Comparison of ENCODE assay signal across 9 cellular contexts in genomic region chr9:136552117-136552685, GRCh38. TPM values are rescaled to one million over a fixed set of nuclear protein-coding genes. Genes with fewer than 3 reads are reported as not detected.
A peak's percentile ranks its signal among the peaks of the same experiment; 100 is the strongest.
DNase-seq lines count a peak whose midpoint lies in the region; ATAC-seq and TF ChIP-seq lines count a peak whose summit lies in the region.
"Had no signal": no experiment of that assay in that cellular context is flagged by ENCODE, and none has a peak within 500 bp of the region (broad histone marks: within the 10 kb centered on the region; RNA-seq: fewer than 3 reads in every experiment).

No MANE protein-coding gene starts in this region.

- no peaks in the 10 kb centered on the region for H3K27me3 ChIP-seq in WERI-Rb-1 (ENCODE audit: insufficient read depth, low read depth, severe bottlenecking)
- peaks cover 3% of the 10 kb centered on the region for H3K27me3 ChIP-seq in hepatocyte
- H3K27me3 ChIP-seq in upper lobe of left lung, result no peaks in the 10 kb centered on the region
- H3K27me3 ChIP-seq: right lobe of liver had no signal

- no peak for TF ChIP-seq POLR2A in upper lobe of left lung (IDR thresholded peaks at IDR 0.05)

- H3K4me2 ChIP-seq in hepatocyte, result peak overlapping the region; percentile 66

- H3K27ac Mint-ChIP-seq in activated naive CD4-positive, alpha-beta T cell treated with anti-CD3 and anti-CD28 coated beads, Interleukin-2, amount 50 U/mL, for 24 hours, result no peak overlapping the region

- H3K4me1 ChIP-seq in hepatocyte (ENCODE audit: insufficient read depth) (peaks cover 37% of the 10 kb centered on the region), upper lobe of left lung (peaks cover 36 to 49% (median 41%) of the 10 kb centered on the region in 4 donors)

- H3K36me3 ChIP-seq in WERI-Rb-1, result no peaks in the 10 kb centered on the region
- H3K36me3 ChIP-seq in hepatocyte (replicated peaks; ENCODE audit: insufficient read depth, low read depth), result no peaks in the 10 kb centered on the region
- no peaks in the 10 kb centered on the region for H3K36me3 ChIP-seq in upper lobe of left lung
- H3K36me3 ChIP-seq: right lobe of liver had no signal

- H3K4me3 Mint-ChIP-seq in activated naive CD4-positive, alpha-beta T cell treated with anti-CD3 and anti-CD28 coated beads, Interleukin-2, amount 50 U/mL, for 24 hours, result peak overlapping the region; percentile 26

- no peak for TF ChIP-seq EP300 in upper lobe of left lung (IDR thresholded peaks at IDR 0.05)

- H3K4me3 ChIP-seq in WERI-Rb-1 (ENCODE audit: low read depth, low read length), result no peak overlapping the region
- no peak overlapping the region for H3K4me3 ChIP-seq in hepatocyte
- no peak overlapping the region for H3K4me3 ChIP-seq in upper lobe of left lung
- H3K4me3 ChIP-seq: right lobe of liver had no signal

- no peaks in the 10 kb centered on the region for H3K79me2 ChIP-seq in hepatocyte

- no peaks in the 10 kb centered on the region for H3K27me3 Mint-ChIP-seq in activated naive CD4-positive, alpha-beta T cell treated with anti-CD3 and anti-CD28 coated beads, Interleukin-2, amount 50 U/mL, for 24 hours

- H3K9me3 ChIP-seq in WERI-Rb-1 (ENCODE audit: severe bottlenecking) (no peaks in the 10 kb centered on the region), hepatocyte (ENCODE audit: low read depth) (no peaks in the 10 kb centered on the region), upper lobe of left lung (no peaks in the 10 kb centered on the region)
- H3K9me3 ChIP-seq: right lobe of liver had no signal

- TF ChIP-seq CTCF in WERI-Rb-1 (IDR thresholded peaks at IDR 0.05; ENCODE audit: low read depth, low read length), result no peak
- TF ChIP-seq CTCF in hepatocyte (IDR thresholded peaks at IDR 0.05; ENCODE audit: poor library complexity), result no peak
- TF ChIP-seq CTCF in upper lobe of left lung (IDR thresholded peaks at IDR 0.05), result no peak

- no peaks in the 10 kb centered on the region for H3K9me2 ChIP-seq in hepatocyte (replicated peaks; ENCODE audit: insufficient read depth)

- no peaks in the 10 kb centered on the region for H3K36me3 Mint-ChIP-seq in activated naive CD4-positive, alpha-beta T cell treated with anti-CD3 and anti-CD28 coated beads, Interleukin-2, amount 50 U/mL, for 24 hours

- ATAC-seq in upper lobe of left lung (ENCODE audit: low FRiP score in 2 of 2) (peak in 1 of 2 donors; percentile 38), GM21526 (IDR thresholded peaks at IDR 0.05; ENCODE audit: low FRiP score, unreplicated experiment) (no peak), GM21423 (IDR thresholded peaks at IDR 0.05; ENCODE audit: unreplicated experiment) (no peak)

- peaks cover 12% of the 10 kb centered on the region for H3K4me1 Mint-ChIP-seq in activated naive CD4-positive, alpha-beta T cell treated with anti-CD3 and anti-CD28 coated beads, Interleukin-2, amount 50 U/mL, for 24 hours

- 42% methylated on average over 22 of the region's 22 CpGs for WGBS in hepatocyte (ENCODE audit: low lambda C conversion rate, missing lambda C conversion rate)
- WGBS in upper lobe of left lung, 2 donors, result 51 to 60% methylated on average over 22 of the region's 22 CpGs

- DNase-seq in activated naive CD4-positive, alpha-beta T cell (lab: John Stamatoyannopoulos, UW), result no peak
- DNase-seq in WERI-Rb-1, result peak; percentile 40
- DNase-seq in hepatocyte (ENCODE audit: low spot score), result peak; percentile 62
- DNase-seq in upper lobe of left lung, result no peak
- no peak for DNase-seq in NCI-H82 (lab: John Stamatoyannopoulos, UW)
- DNase-seq: right lobe of liver had no signal

- peak overlapping the region; percentile 45; the same call in 1 of the 2 replicates for H3K27ac ChIP-seq in WERI-Rb-1
- H3K27ac ChIP-seq in hepatocyte, result peak overlapping the region; percentile 80
- H3K27ac ChIP-seq in upper lobe of left lung, result peak overlapping the region; percentile 40 to 83 (median 72)

- no peaks in the 10 kb centered on the region for H3K9me3 Mint-ChIP-seq in activated naive CD4-positive, alpha-beta T cell treated with anti-CD3 and anti-CD28 coated beads, Interleukin-2, amount 50 U/mL, for 24 hours

- H4K20me1 ChIP-seq in hepatocyte (ENCODE audit: insufficient read depth, poor library complexity, severe bottlenecking), result no peaks in the 10 kb centered on the region

- H2AFZ ChIP-seq in hepatocyte, result no peak overlapping the region

RNA-seq across cellular contexts. Expression of gene NOTCH1, which starts 6.4 kb away (rescaled TPM):
- total RNA-seq in hepatocyte (4.3 and 6.5 TPM in 2 replicates), upper lobe of left lung (100 to 1,000 TPM in 4 of 6 donors, 10 to 100 TPM in 2; 49.6 to 175 (median 110) TPM)
- polyA plus RNA-seq in hepatocyte, result 5.3 and 8.3 TPM in 2 replicates

Comparison
In these comparisons a context has a peak if more than half of its experiments do, and no peak if none do; other contexts are left out.
1. DNase-seq: peak in WERI-Rb-1 (single experiment) and hepatocyte (single experiment); none in activated naive CD4-positive, alpha-beta T cell (0 of 4), upper lobe of left lung (0 of 2) and NCI-H82 (single experiment).
2. Peak in every context shown above with its lines, with median percentiles within 50 percentile points of each other: H3K27ac ChIP-seq.